Comparison of ENCODE assay signal across 8 cellular contexts in genomic region chr6:26521485-26522391, GRCh38. TPM values are rescaled to one million over a fixed set of nuclear protein-coding genes. Genes with fewer than 3 reads are reported as not detected.
DNase-seq lines count a peak whose midpoint lies in the region; ATAC-seq and TF ChIP-seq lines count a peak whose summit lies in the region.

No MANE protein-coding gene starts in this region.

- DNase-seq in NCI-H2029 treated with DMSO at 0.1 percent for 48 hours (lab: John Stamatoyannopoulos, UW) (peak; percentile 91), ecto neural progenitor cell (ENCODE audit: low spot score) (peak; percentile 86), lower lobe of right lung (peak; percentile 90), NCI-H2196 (lab: John Stamatoyannopoulos, UW; ENCODE audit: unreplicated experiment) (no peak)
- DNase-seq in activated CD4-positive, alpha-beta T cell treated with anti-CD3 and anti-CD28 coated beads, Interleukin-2, amount 50 U/mL, for 24 hours (ENCODE audit: low read depth in 1 of 2, low spot score in 1 of 2) = peak; percentile 40 to 42
- DNase-seq in stimulated activated CD4-positive, alpha-beta T cell treated with anti-CD3 and anti-CD28 coated beads, TNF-alpha, amount 100 ng/mL, for 24 hours (ENCODE audit: low read depth in 3 of 3) = peak in 2 of 3 experiments; percentile 40 to 70

- H3K27ac ChIP-seq in lower lobe of right lung = peak overlapping the region; percentile 98

- intact Hi-C loops in lower lobe of right lung (cut with DNase I) = no loop called here

- ATAC-seq in GM18498 (IDR thresholded peaks at IDR 0.05; ENCODE audit: unreplicated experiment) (peak; percentile 83), HG02798 (IDR thresholded peaks at IDR 0.05; ENCODE audit: poor library complexity, unreplicated experiment) (peak; percentile 82), lower lobe of right lung (peak; percentile 96)

- H3K36me3 ChIP-seq in lower lobe of right lung = no peaks in the 10 kb centered on the region

- peaks cover 22% of the 10 kb centered on the region for H3K4me1 ChIP-seq in lower lobe of right lung

- H3K27me3 ChIP-seq in lower lobe of right lung (ENCODE audit: low read depth) = no peaks in the 10 kb centered on the region

- TF ChIP-seq CTCF in lower lobe of right lung (IDR thresholded peaks at IDR 0.05) = peak; percentile 58

- H3K4me3 ChIP-seq in lower lobe of right lung = peak overlapping the region; percentile 66

- H3K9me3 ChIP-seq in lower lobe of right lung = no peaks in the 10 kb centered on the region

RNA-seq across cellular contexts. Expression of gene HMGN4, which starts 16.4 kb away (rescaled TPM):
- total RNA-seq in lower lobe of right lung = 42.9 TPM

RNA-seq across cellular contexts. Expression of gene BTN1A1, which starts 21.6 kb away (rescaled TPM):
- not detected for total RNA-seq in lower lobe of right lung
